9 cellular contexts compared by ENCODE assay signal in genomic region chr6:142478117-142478516, GRCh38.
DNase-seq lines count a peak whose midpoint lies in the region; TF ChIP-seq lines count a peak whose summit lies in the region.
"Had no signal": no experiment of that assay in that cellular context is flagged by ENCODE, and none has a peak within 500 bp of the region (broad histone marks: within the 10 kb centered on the region; RNA-seq: fewer than 3 reads in every experiment).

No MANE protein-coding gene starts in this region.

- H3K9me3 ChIP-seq in BE2C (no peaks in the 10 kb centered on the region), fibroblast of lung (ENCODE audit: control insufficient read depth, insufficient read depth, low read depth, low read length) (no peaks in the 10 kb centered on the region), colonic mucosa (no peaks in the 10 kb centered on the region)

- H3K4me1 ChIP-seq in BE2C (no peaks in the 10 kb centered on the region), fibroblast of lung (ENCODE audit: control insufficient read depth, extremely low read depth, insufficient read depth, low read length) (no peaks in the 10 kb centered on the region), colonic mucosa (no peaks in the 10 kb centered on the region)

- H3K4me3 ChIP-seq in BE2C (ENCODE audit: low read depth, low read length), result no peak overlapping the region
- no peak overlapping the region for H3K4me3 ChIP-seq in H7 (ENCODE audit: insufficient read depth, low read depth, low read length)
- H3K4me3 ChIP-seq in fibroblast of lung (replicated peaks in 1 of 4; ENCODE audit: control extremely low read depth in 1 of 4, insufficient read depth in 1 of 4, low read depth in 3 of 4, low read length in 4 of 4), result no peak overlapping the region
- no peak overlapping the region for H3K4me3 ChIP-seq in colonic mucosa

- TF ChIP-seq CTCF in BE2C (IDR thresholded peaks at IDR 0.05; ENCODE audit: low read depth, low read length) (no peak), fibroblast of lung (conservative IDR thresholded peaks at IDR 0.05 in 1 of 2, IDR thresholded peaks at IDR 0.05 in 1 of 2; ENCODE audit: low read depth in 1 of 2, low read length in 2 of 2) (no peak), colonic mucosa (IDR thresholded peaks at IDR 0.05) (no peak)

- H3K27me3 ChIP-seq in BE2C (no peaks in the 10 kb centered on the region), H7 (ENCODE audit: control insufficient read depth, insufficient read depth, low read length) (no peaks in the 10 kb centered on the region), fibroblast of lung (ENCODE audit: control insufficient read depth, insufficient read depth, low read length) (no peaks in the 10 kb centered on the region), colonic mucosa (no peaks in the 10 kb centered on the region)

- no peak overlapping the region for H3K27ac ChIP-seq in fibroblast of lung (ENCODE audit: insufficient read depth, low read length)
- no peak overlapping the region for H3K27ac ChIP-seq in colonic mucosa
- no peak overlapping the region for H3K27ac ChIP-seq in caudate nucleus (ENCODE audit: low read depth, low read length)
- H3K27ac ChIP-seq: epithelial cell of prostate had no signal

- intact Hi-C loops in colonic mucosa (cut with DNase I), result loop anchor here (5.0 to 10.0 kb wide), 2 partner anchors 217 to 949 kb away; no protein-coding TSS in a partner anchor

- no peaks in the 10 kb centered on the region for H3K79me2 ChIP-seq in fibroblast of lung (ENCODE audit: control insufficient read depth, insufficient read depth, low read length)

- no peaks in the 10 kb centered on the region for H3K36me3 ChIP-seq in BE2C
- no peaks in the 10 kb centered on the region for H3K36me3 ChIP-seq in H7 (replicated peaks; ENCODE audit: control insufficient read depth, insufficient read depth, low read length)
- no peaks in the 10 kb centered on the region for H3K36me3 ChIP-seq in fibroblast of lung (ENCODE audit: control insufficient read depth, insufficient read depth, low read length)
- no peaks in the 10 kb centered on the region for H3K36me3 ChIP-seq in colonic mucosa

- no peak overlapping the region for H2AFZ ChIP-seq in fibroblast of lung (ENCODE audit: low read length)

- H4K20me1 ChIP-seq in fibroblast of lung (ENCODE audit: control insufficient read depth, extremely low read depth, insufficient read depth, low read length), result no peaks in the 10 kb centered on the region

- no peak overlapping the region for H3K4me2 ChIP-seq in fibroblast of lung (ENCODE audit: extremely low read depth, insufficient read depth, low read length)

- H3K9ac ChIP-seq in fibroblast of lung (ENCODE audit: insufficient read depth, low read length), result no peak overlapping the region
- H3K9ac ChIP-seq in colonic mucosa (ENCODE audit: low read depth in 2 of 2, low read length in 2 of 2), result no peak overlapping the region

- DNase-seq in BE2C (peak; percentile 20), H7 (peak; percentile 13), NOMO-1 treated with dmso at 0.1 percent for 144 hours (lab: John Stamatoyannopoulos, UW; ENCODE audit: unreplicated experiment) (peak; percentile 40), fibroblast of lung (ENCODE audit: low read depth in 2 of 2) (peak; percentile 28 to 44), colonic mucosa (no peak), caudate nucleus (lab: John Stamatoyannopoulos, UW) (no peak), germinal center (ENCODE audit: low spot score) (no peak)
- DNase-seq in effector CD4-positive, alpha-beta T cell, result no peak

Comparison
In these comparisons a context has a peak if more than half of its experiments do, and no peak if none do; other contexts are left out.
1. DNase-seq: peak in BE2C (single experiment), H7 (single experiment), NOMO-1 treated with dmso at 0.1 percent for 144 hours (single experiment) and fibroblast of lung (2 of 2); none in colonic mucosa (single experiment), caudate nucleus (0 of 61), effector CD4-positive, alpha-beta T cell (single experiment) and germinal center (single experiment).